ENCODE assay signal across 34 cellular contexts in the genomic region with DNA sequence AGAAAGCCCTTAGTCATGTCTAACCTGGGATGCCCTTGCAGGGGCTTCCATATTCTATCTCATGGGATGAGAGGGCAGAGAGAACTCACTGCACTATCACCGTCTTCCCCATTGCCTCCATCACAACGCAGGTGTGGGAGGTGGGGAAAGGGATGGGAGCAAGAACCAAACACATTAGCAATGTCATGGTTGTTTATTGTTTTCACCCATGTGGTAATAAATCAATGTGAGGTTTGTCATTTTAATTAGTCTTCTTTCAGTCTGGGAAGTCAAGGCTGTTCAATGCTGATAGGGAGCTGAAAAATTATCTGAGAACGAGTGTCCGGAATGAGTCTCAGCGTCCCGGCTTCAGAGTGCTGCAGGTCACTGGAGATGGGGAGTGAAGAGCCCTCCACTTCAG.
"Had no signal": no experiment of that assay in that cellular context is flagged by ENCODE, and none has a peak within 500 bp of the region (broad histone marks: within the 10 kb centered on the region; RNA-seq: fewer than 3 reads in every experiment).

No MANE protein-coding gene starts in this region.

- H3K27me3 ChIP-seq: cardiac muscle cell, Peyer's patch had no signal

- H3K27ac ChIP-seq: cardiac muscle cell, Peyer's patch, WERI-Rb-1 had no signal

- H3K9me3 ChIP-seq: Peyer's patch had no signal

- H3K36me3 ChIP-seq: cardiac muscle cell, Peyer's patch, WERI-Rb-1 had no signal

- DNase-seq: activated CD4-positive, alpha-beta T cell treated with anti-CD3 and anti-CD28 coated beads for 1 hour; activated CD4-positive, alpha-beta T cell treated with anti-CD3 and anti-CD28 coated beads for 48 hours; activated CD4-positive, alpha-beta T cell treated with anti-CD3 and anti-CD28 coated beads, Interleukin-2, amount 50 U/mL, for 4 hours; activated CD4-positive, CD25-positive, alpha-beta regulatory T cell; activated CD8-positive, alpha-beta T cell treated with anti-CD3 and anti-CD28 coated beads for 36 hours; activated effector memory CD4-positive, alpha-beta T cell treated with anti-CD3 and anti-CD28 coated beads, Interleukin-2, amount 50 U/mL, for 16 hours; activated naive CD4-positive, alpha-beta T cell; activated naive CD4-positive, alpha-beta T cell treated with anti-CD3 and anti-CD28 coated beads, Interleukin-2, amount 50 U/mL, for 16 hours; activated naive CD8-positive, alpha-beta T cell treated with anti-CD3 and anti-CD28 coated beads for 36 hours; activated T-cell treated with anti-CD3 and anti-CD28 coated beads, Interleukin-2, amount 50 U/mL, for 1 hour; activated T-cell treated with anti-CD3 and anti-CD28 coated beads, Interleukin-2, amount 50 U/mL, for 72 hours; amniotic stem cell; aorta; Karpas-422; KBM-7; NCI-H1105; NCI-H1436 treated with DMSO at 0.1 percent for 48 hours; NCI-H1694 treated with DMSO at 0.1 percent for 48 hours; NCI-H2029; NCI-H2171 treated with DMSO at 0.1 percent for 48 hours; NCI-H2227 treated with DMSO at 0.1 percent for 48 hours; NCI-H446; NCI-H524; PC-3; Peyer's patch; RPMI8226; SIG-M5; T-cell; T-helper 17 cell; WERI-Rb-1 had no signal

- H3K4me3 ChIP-seq: cardiac muscle cell, Peyer's patch had no signal

- ATAC-seq: activated CD8-positive, alpha-beta T cell treated with anti-CD3 and anti-CD28 coated beads for 36 hours; activated T-cell treated with anti-CD3 and anti-CD28 coated beads, Interleukin-2, amount 50 U/mL, for 72 hours; activated T-helper 17 cell treated with anti-CD3 and anti-CD28 coated beads, Interleukin-2, amount 50 U/mL, for 72 hours; PC-3; Right ventricle myocardium inferior; SK-N-SH treated with all-trans-retinoic acid at 6 μM for 48 hours; T-cell; T-helper 17 cell had no signal

- H3K4me1 ChIP-seq: Peyer's patch had no signal
